In the genomic region with DNA sequence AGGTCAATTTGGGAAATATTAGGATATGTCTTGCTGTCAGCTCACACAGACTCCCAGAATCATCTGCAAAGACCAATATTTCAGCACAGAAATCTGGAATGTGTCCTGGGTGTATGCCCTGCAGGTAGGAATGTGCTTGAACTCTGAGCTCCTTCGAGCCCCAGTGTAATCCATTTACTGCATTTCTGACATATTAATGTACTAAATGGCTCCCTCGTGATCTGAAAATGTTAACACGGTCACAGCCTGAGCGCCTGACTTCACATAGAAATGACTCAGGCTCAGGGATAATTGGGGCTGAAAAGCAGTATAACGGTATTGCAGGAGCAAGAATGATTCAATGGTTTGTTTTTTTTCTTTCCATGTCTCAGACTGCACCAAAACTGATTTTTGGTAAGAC, we compare ENCODE assay signal across 20 cellular contexts. TPM values are rescaled to one million over a fixed set of nuclear protein-coding genes. Genes with fewer than 3 reads are reported as not detected.
DNase-seq lines count a peak whose midpoint lies in the region; ATAC-seq and TF ChIP-seq lines count a peak whose summit lies in the region.
"Had no signal": no experiment of that assay in that cellular context is flagged by ENCODE, and none has a peak within 500 bp of the region (broad histone marks: within the 10 kb centered on the region; RNA-seq: fewer than 3 reads in every experiment).

No MANE protein-coding gene starts in this region.

- no peak for ATAC-seq in GM21717 (IDR thresholded peaks at IDR 0.05; ENCODE audit: unreplicated experiment)
- ATAC-seq in GM19452 (IDR thresholded peaks at IDR 0.05; ENCODE audit: unreplicated experiment), result no peak
- no peak for ATAC-seq in HG03432 (IDR thresholded peaks at IDR 0.05; ENCODE audit: unreplicated experiment)
- ATAC-seq: activated CD8-positive, alpha-beta T cell treated with anti-CD3 and anti-CD28 coated beads, Interleukin-2, amount 10 ng/mL, durations not matched to agents 7 days and 5 days; left lobe of liver; pancreas had no signal

- H3K36me3 ChIP-seq in esophagus muscularis mucosa, result no peaks in the 10 kb centered on the region
- H3K36me3 ChIP-seq: adrenal gland, BLaER1, pancreas, Peyer's patch had no signal

- no peaks in the 10 kb centered on the region for H3K4me1 ChIP-seq in esophagus muscularis mucosa
- H3K4me1 ChIP-seq: adrenal gland, pancreas, Peyer's patch had no signal

- no peak for TF ChIP-seq CTCF in esophagus muscularis mucosa (IDR thresholded peaks at IDR 0.05)

- DNase-seq in COLO829 (ENCODE audit: low spot score), result peak; percentile 77
- peak; percentile 85 for DNase-seq in M059J (ENCODE audit: low read depth)
- DNase-seq in dedifferentiated amniotic fluid mesenchymal stem cell (ENCODE audit: extremely low spot score), result peak; percentile 20
- peak; percentile 47 for DNase-seq in non-pigmented ciliary epithelial cell (ENCODE audit: low read depth)
- no peak for DNase-seq in esophagus muscularis mucosa (ENCODE audit: extremely low spot score)
- DNase-seq: activated CD8-positive, alpha-beta T cell treated with anti-CD3 and anti-CD28 coated beads, Interleukin-2, amount 10 ng/mL, durations not matched to agents 7 days and 5 days; adrenal gland; DMS79 treated with DMSO at 0.1 percent for 48 hours; hypothalamus; NCI-H2081; NCI-H748 treated with DMSO at 0.1 percent for 48 hours; pancreas; Peyer's patch had no signal

- TF ChIP-seq EP300 in esophagus muscularis mucosa (IDR thresholded peaks at IDR 0.05), result no peak

- no peak overlapping the region for H3K27ac ChIP-seq in esophagus muscularis mucosa (replicated peaks in 1 of 4)
- H3K27ac ChIP-seq: adrenal gland, BLaER1, pancreas, Peyer's patch had no signal

- H3K4me3 ChIP-seq in esophagus muscularis mucosa, result no peak overlapping the region
- H3K4me3 ChIP-seq: adrenal gland, BLaER1, pancreas, Peyer's patch had no signal

- intact Hi-C loops in esophagus muscularis mucosa (cut with DNase I), result no loop called here

- no peaks in the 10 kb centered on the region for H3K9me3 ChIP-seq in esophagus muscularis mucosa
- H3K9me3 ChIP-seq: adrenal gland, BLaER1, pancreas, Peyer's patch had no signal

- TF ChIP-seq POLR2A in esophagus muscularis mucosa (IDR thresholded peaks at IDR 0.05; ENCODE audit: low read depth), result no peak

- 78% methylated on average over 5 of the region's 5 CpGs for WGBS in esophagus muscularis mucosa

- no peaks in the 10 kb centered on the region for H3K27me3 ChIP-seq in esophagus muscularis mucosa
- H3K27me3 ChIP-seq: adrenal gland, BLaER1, pancreas, Peyer's patch had no signal

RNA-seq across cellular contexts. Expression of a gene that starts 50.0 kb away (rescaled TPM):
- not detected in 2 replicates for total RNA-seq in M059J (2014; rRNA removed; shearing (Covaris generic))
- total RNA-seq in esophagus muscularis mucosa, result under 1 TPM; under 0.01 to 0.33 (median 0.21) TPM
- total RNA-seq: activated CD8-positive, alpha-beta T cell treated with anti-CD3 and anti-CD28 coated beads, Interleukin-2, amount 10 ng/mL, durations not matched to agents 7 days and 5 days; endothelial cell of umbilical vein; H4; Peyer's patch had no signal
